Comparison of ENCODE assay signal across 19 cellular contexts in genomic region chr9:109793921-109794320, GRCh38. TPM values are rescaled to one million over a fixed set of nuclear protein-coding genes. Genes with fewer than 3 reads are reported as not detected.
A peak's percentile ranks its signal among the peaks of the same experiment; 100 is the strongest.
DNase-seq lines count a peak whose midpoint lies in the region; ATAC-seq, FAIRE-seq and TF ChIP-seq lines count a peak whose summit lies in the region.
"Had no signal": no experiment of that assay in that cellular context is flagged by ENCODE, and none has a peak within 500 bp of the region (broad histone marks: within the 10 kb centered on the region; RNA-seq: fewer than 3 reads in every experiment).

No MANE protein-coding gene starts in this region.

- peak overlapping the region; percentile 39 for H3K9ac ChIP-seq in skeletal muscle satellite cell (ENCODE audit: low read depth, low read length)

- H4K20me1 ChIP-seq in hepatocyte (ENCODE audit: insufficient read depth, poor library complexity, severe bottlenecking), result no peaks in the 10 kb centered on the region

- TF ChIP-seq POLR2A in A549 (IDR thresholded peaks at IDR 0.05; ENCODE audit: low read length), result no peak

- no peaks in the 10 kb centered on the region for H3K27me3 ChIP-seq in SJSA1 (replicated peaks)
- no peaks in the 10 kb centered on the region for H3K27me3 ChIP-seq in hepatocyte
- H3K27me3 ChIP-seq in skeletal muscle satellite cell (ENCODE audit: control insufficient read depth, insufficient read depth, low read length), result no peaks in the 10 kb centered on the region
- H3K27me3 ChIP-seq in MG63, result no peaks in the 10 kb centered on the region
- H3K27me3 ChIP-seq: gastrocnemius medialis had no signal

- CTCF ChIA-PET in A549 (lab: Yijun Ruan, JAX), result no interaction called here

- H3K4me1 ChIP-seq in A549, result peaks cover 15% of the 10 kb centered on the region
- peaks cover 66% of the 10 kb centered on the region for H3K4me1 ChIP-seq in SJSA1 (replicated peaks)
- peaks cover 43% of the 10 kb centered on the region for H3K4me1 ChIP-seq in hepatocyte (ENCODE audit: insufficient read depth)
- H3K4me1 ChIP-seq in skeletal muscle satellite cell (ENCODE audit: control insufficient read depth, insufficient read depth, low read length), result peaks cover 33% of the 10 kb centered on the region

- H3K36me3 ChIP-seq in SJSA1 (no peaks in the 10 kb centered on the region), hepatocyte (replicated peaks; ENCODE audit: insufficient read depth, low read depth) (no peaks in the 10 kb centered on the region), skeletal muscle satellite cell (ENCODE audit: insufficient read depth, low read length) (no peaks in the 10 kb centered on the region), MG63 (no peaks in the 10 kb centered on the region)
- H3K36me3 ChIP-seq: gastrocnemius medialis had no signal

- H3K27ac ChIP-seq in A549 (no peak overlapping the region), SJSA1 (peak overlapping the region; percentile 64), hepatocyte (peak overlapping the region; percentile 60)
- H3K27ac ChIP-seq: C4-2B, psoas muscle had no signal

- 76% methylated on average over 4 of the region's 4 CpGs for WGBS in A549 (ENCODE audit: missing lambda C conversion rate)
- 81% methylated on average over 4 of the region's 4 CpGs for WGBS in hepatocyte (ENCODE audit: low lambda C conversion rate, missing lambda C conversion rate)

- TF ChIP-seq EP300 in A549 (IDR thresholded peaks at IDR 0.05), result no peak

- no peak overlapping the region for H2AFZ ChIP-seq in hepatocyte

- H3K9me3 ChIP-seq in A549 (no peaks in the 10 kb centered on the region), SJSA1 (replicated peaks) (no peaks in the 10 kb centered on the region), hepatocyte (ENCODE audit: low read depth) (no peaks in the 10 kb centered on the region), skeletal muscle satellite cell (replicated peaks; ENCODE audit: low read length) (no peaks in the 10 kb centered on the region), MG63 (no peaks in the 10 kb centered on the region)
- H3K9me3 ChIP-seq: gastrocnemius medialis, mucosa of descending colon, psoas muscle had no signal

- POLR2A ChIA-PET in A549 (lab: Yijun Ruan, JAX), result no interaction called here

- ATAC-seq in A549 (no peak), HG02610 (IDR thresholded peaks at IDR 0.05; ENCODE audit: unreplicated experiment) (no peak)

- no peak overlapping the region for H3K4me3 ChIP-seq in A549
- H3K4me3 ChIP-seq in SJSA1, result no peak overlapping the region
- H3K4me3 ChIP-seq in hepatocyte, result no peak overlapping the region
- H3K4me3 ChIP-seq in skeletal muscle satellite cell (ENCODE audit: low read length), result no peak overlapping the region
- H3K4me3 ChIP-seq in MG63, result no peak overlapping the region
- H3K4me3 ChIP-seq: gastrocnemius medialis, mucosa of descending colon, psoas muscle had no signal

- H3K79me2 ChIP-seq in hepatocyte, result no peaks in the 10 kb centered on the region

- no peaks in the 10 kb centered on the region for H3K9me2 ChIP-seq in hepatocyte (replicated peaks; ENCODE audit: insufficient read depth)

- H3K4me2 ChIP-seq in A549, result peak overlapping the region; percentile 43; the same call in 1 of the 3 replicates
- H3K4me2 ChIP-seq in hepatocyte, result peak overlapping the region; percentile 2
- H3K4me2 ChIP-seq in skeletal muscle satellite cell (ENCODE audit: low read length), result peak overlapping the region; percentile 47

- TF ChIP-seq RAD21 in A549 (conservative IDR thresholded peaks at IDR 0.05 in 1 of 2, IDR thresholded peaks at IDR 0.05 in 1 of 2), result no peak

- DNase-seq in A549 (ENCODE audit: low read depth in 1 of 2, low spot score in 1 of 2), result no peak
- DNase-seq in SJSA1 (ENCODE audit: low read depth in 1 of 2, low spot score in 2 of 2), result no peak
- DNase-seq in hepatocyte (ENCODE audit: low spot score), result no peak
- no peak for DNase-seq in MG63
- DNase-seq in cerebellar cortex (ENCODE audit: low spot score), result no peak
- no peak for DNase-seq in NCI-H524 treated with DMSO at 0.1 percent for 48 hours (lab: John Stamatoyannopoulos, UW)
- DNase-seq: activated CD4-positive, alpha-beta T cell treated with anti-CD3 and anti-CD28 coated beads for 48 hours; caudate nucleus; mucosa of descending colon; NCI-H1436; NCI-H524; psoas muscle; stimulated activated CD4-positive, alpha-beta T cell treated with anti-CD3 and anti-CD28 coated beads, Interleukin-12 subunit alpha, Interleukin-12 subunit beta, amount 100 ng/mL, for 4 hours; T-helper 1 cell had no signal

- no peak for TF ChIP-seq CTCF in A549 (IDR thresholded peaks at IDR 0.05)
- TF ChIP-seq CTCF in hepatocyte (IDR thresholded peaks at IDR 0.05; ENCODE audit: poor library complexity), result no peak

- no peak for FAIRE-seq in A549 (lab: Jason Lieb, UNC)
- FAIRE-seq: D721Med had no signal

TF ChIP-seq in A549, 52 proteins besides CTCF, POLR2A, EP300 and RAD21:
- TF ChIP-seq SREBF2 (IDR thresholded peaks at IDR 0.05) (no peak), MAFK (IDR thresholded peaks at IDR 0.05; ENCODE audit: partially characterized antibody) (no peak), GATA3 (IDR thresholded peaks at IDR 0.05; ENCODE audit: borderline replicate concordance) (no peak), RFX5 (IDR thresholded peaks at IDR 0.05) (no peak), RCOR1 (IDR thresholded peaks at IDR 0.05; ENCODE audit: low read depth, low read length) (no peak), HDAC2 (IDR thresholded peaks at IDR 0.05) (no peak), SMC3 (IDR thresholded peaks at IDR 0.05) (no peak), NFE2L2 (conservative IDR thresholded peaks at IDR 0.05; ENCODE audit: low read length) (no peak), HOXA7 (CRISPR knock-in tag; IDR thresholded peaks at IDR 0.05) (no peak), POLR2AphosphoS2 (conservative IDR thresholded peaks at IDR 0.05; ENCODE audit: low read length) (no peak), PHF8 (IDR thresholded peaks at IDR 0.05; ENCODE audit: borderline replicate concordance, low read depth) (no peak), CHD2 (IDR thresholded peaks at IDR 0.05; ENCODE audit: low read length, partially characterized antibody) (no peak)
- TF ChIP-seq, protein P1, sequence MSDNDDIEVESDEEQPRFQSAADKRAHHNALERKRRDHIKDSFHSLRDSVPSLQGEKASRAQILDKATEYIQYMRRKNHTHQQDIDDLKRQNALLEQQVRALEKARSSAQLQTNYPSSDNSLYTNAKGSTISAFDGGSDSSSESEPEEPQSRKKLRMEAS (IDR thresholded peaks at IDR 0.05), result no peak
- TF ChIP-seq, protein P2, sequence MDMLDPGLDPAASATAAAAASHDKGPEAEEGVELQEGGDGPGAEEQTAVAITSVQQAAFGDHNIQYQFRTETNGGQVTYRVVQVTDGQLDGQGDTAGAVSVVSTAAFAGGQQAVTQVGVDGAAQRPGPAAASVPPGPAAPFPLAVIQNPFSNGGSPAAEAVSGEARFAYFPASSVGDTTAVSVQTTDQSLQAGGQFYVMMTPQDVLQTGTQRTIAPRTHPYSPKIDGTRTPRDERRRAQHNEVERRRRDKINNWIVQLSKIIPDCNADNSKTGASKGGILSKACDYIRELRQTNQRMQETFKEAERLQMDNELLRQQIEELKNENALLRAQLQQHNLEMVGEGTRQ (IDR thresholded peaks at IDR 0.05), result no peak

RNA-seq across cellular contexts. Expression of gene PALM2AKAP2, which starts 13.9 kb away (rescaled TPM):
- polyA plus RNA-seq in A549 (2011; rRNA removed) (0.08 TPM in 1 of 2 replicates, not detected in the other), A549 (2017; fragmentation: RNase III; extraction: RNeasy Plus Mini Kit Qiagen cat#74134 plus additional on column Dnase treatment) (0.04 to 0.22 TPM (median 0.06 TPM) in 3 replicates), hepatocyte (2.7 and 3.7 TPM in 2 replicates)
- polyA plus RNA-seq in A549 (2012; cell fraction: cytosol; rRNA removed), result 0.01 TPM in 1 of 2 replicates, not detected in the other
- polyA plus RNA-seq in A549 (2012; cell fraction: nucleus; rRNA removed), result not detected in 2 replicates
- polyA minus RNA-seq in A549 (2011; rRNA and poly(A)+ RNA removed), result not detected in 2 replicates
- total RNA-seq in SJSA1 (2014; rRNA removed; shearing (Covaris generic)), result 18.2 and 35.7 TPM in 2 replicates
- total RNA-seq in hepatocyte, result 7.0 and 7.8 TPM in 2 replicates
- total RNA-seq in skeletal muscle satellite cell (2012; rRNA removed), result 3.1 and 8.9 TPM in 2 replicates
- total RNA-seq in MG63 (2014; rRNA removed; shearing (Covaris generic); ENCODE audit: low replicate concordance), result 0.07 and 0.56 TPM in 2 replicates

Comparison
In these comparisons a context has a peak if more than half of its experiments do, and no peak if none do; other contexts are left out.
1. H3K27ac ChIP-seq: peak in SJSA1 (single experiment) and hepatocyte (single experiment); none in A549 (0 of 2).
2. Peak in every context shown above with its lines, with median percentiles within 50 percentile points of each other: H3K4me2 ChIP-seq.